ENCODE assay signal across 16 cellular contexts in the genomic region with DNA sequence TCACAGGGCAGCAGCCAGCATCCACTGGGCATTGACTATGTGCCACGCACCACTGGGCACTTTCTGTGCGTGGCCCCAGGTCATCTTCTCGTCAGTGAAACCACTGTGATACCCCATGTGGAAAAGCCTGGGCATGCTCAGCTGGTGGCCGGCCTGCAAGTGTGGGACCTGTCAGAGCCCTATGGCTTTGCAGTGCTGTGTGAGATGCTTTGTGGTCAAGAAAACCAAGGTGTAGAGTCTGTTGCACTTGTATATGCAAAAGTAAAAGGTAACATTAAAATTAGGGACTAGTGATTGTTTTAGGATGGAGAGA.
DNase-seq lines count a peak whose midpoint lies in the region; ATAC-seq and TF ChIP-seq lines count a peak whose summit lies in the region.
"Had no signal": no experiment of that assay in that cellular context is flagged by ENCODE, and none has a peak within 500 bp of the region (broad histone marks: within the 10 kb centered on the region; RNA-seq: fewer than 3 reads in every experiment).

No MANE protein-coding gene starts in this region.

- ATAC-seq in GM18499 (IDR thresholded peaks at IDR 0.05; ENCODE audit: insufficient read depth, unreplicated experiment) (peak; percentile 37), GM19372 (IDR thresholded peaks at IDR 0.05; ENCODE audit: low read depth, unreplicated experiment) (peak; percentile 48), HG02588 (IDR thresholded peaks at IDR 0.05; ENCODE audit: unreplicated experiment) (peak; percentile 34), HG03439 (IDR thresholded peaks at IDR 0.05; ENCODE audit: unreplicated experiment) (peak; percentile 48), GM19397 (IDR thresholded peaks at IDR 0.05; ENCODE audit: unreplicated experiment) (no peak)

- no peaks in the 10 kb centered on the region for H3K36me3 ChIP-seq in prostate gland
- H3K36me3 ChIP-seq: breast epithelium had no signal

- no peak overlapping the region for H3K27ac ChIP-seq in prostate gland
- H3K27ac ChIP-seq: breast epithelium had no signal

- 91% methylated on average over 4 of the region's 4 CpGs for WGBS in prostate gland

- no peak overlapping the region for H3K4me3 ChIP-seq in prostate gland
- H3K4me3 ChIP-seq: breast epithelium, HAP-1 had no signal

- DNase-seq in prostate gland (ENCODE audit: low spot score) (no peak), T-helper 2 cell (no peak), NCI-H1092 (lab: John Stamatoyannopoulos, UW) (no peak)
- DNase-seq: activated B cell treated with CpG ODN at 0.5 μM for 24 hours; activated naive CD4-positive, alpha-beta T cell treated with anti-CD3 and anti-CD28 coated beads, Interleukin-2, amount 10 ng/mL, durations not matched to agents 7 days and 5 days; KBM-7; kidney glomerular epithelial cell; NCI-H1436; NCI-H524 treated with DMSO at 0.1 percent for 48 hours had no signal

- H3K27me3 ChIP-seq in prostate gland (replicated peaks; ENCODE audit: insufficient read depth) = no peaks in the 10 kb centered on the region
- H3K27me3 ChIP-seq: breast epithelium had no signal

- H3K9me3 ChIP-seq in prostate gland = no peaks in the 10 kb centered on the region
- H3K9me3 ChIP-seq: breast epithelium, HAP-1 had no signal

- no peak for TF ChIP-seq CTCF in prostate gland (IDR thresholded peaks at IDR 0.05)

- intact Hi-C loops in prostate gland (cut with DNase I) = no loop called here

- peaks cover 7% of the 10 kb centered on the region for H3K4me1 ChIP-seq in prostate gland (replicated peaks)

- TF ChIP-seq POLR2A in prostate gland (IDR thresholded peaks at IDR 0.05) = no peak
